ENCODE assay signal across 8 cellular contexts in the genomic region with DNA sequence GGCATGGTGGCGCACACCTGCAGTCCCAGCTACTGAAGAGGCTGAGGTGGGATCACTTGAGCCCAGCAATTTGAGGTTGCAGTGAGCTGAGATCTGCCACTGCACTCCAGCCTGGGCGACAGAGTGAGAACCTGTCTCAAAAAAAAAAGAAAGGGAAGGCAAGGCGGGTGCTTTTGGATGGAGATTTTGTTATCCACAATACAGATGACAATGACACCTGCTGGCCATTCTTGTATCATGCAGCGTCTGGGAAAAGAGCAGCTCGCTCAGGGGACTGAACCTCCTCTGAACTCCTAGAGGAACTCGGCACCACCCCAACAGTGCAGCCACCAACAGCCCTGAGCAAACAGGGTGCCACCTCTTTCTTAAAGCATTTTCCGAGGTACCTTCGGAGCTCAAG. TPM values are rescaled to one million over a fixed set of nuclear protein-coding genes. Genes with fewer than 3 reads are reported as not detected.
DNase-seq lines count a peak whose midpoint lies in the region; ATAC-seq and TF ChIP-seq lines count a peak whose summit lies in the region.

No MANE protein-coding gene starts in this region.

- H3K36me3 Mint-ChIP-seq in activated naive CD8-positive, alpha-beta T cell treated with anti-CD3 and anti-CD28 coated beads, Interleukin-2, amount 10 ng/mL, durations not matched to agents 7 days and 5 days: peaks cover 10% of the 10 kb centered on the region
- H3K36me3 Mint-ChIP-seq in activated naive CD8-positive, alpha-beta T cell treated with anti-CD3 and anti-CD28 coated beads for 36 hours: peaks cover 15% of the 10 kb centered on the region

- TF ChIP-seq EP300 in tibial nerve (IDR thresholded peaks at IDR 0.05): no peak

- H3K9me3 ChIP-seq in tibial nerve: peaks cover 0 to 1% (median 0%) of the 10 kb centered on the region in 4 donors

- ATAC-seq in activated naive CD8-positive, alpha-beta T cell treated with anti-CD3 and anti-CD28 coated beads, Interleukin-2, amount 10 ng/mL, durations not matched to agents 7 days and 5 days (ENCODE audit: low read depth): peak; percentile 39

- no peak overlapping the region for H3K27ac ChIP-seq in tibial nerve

- H3K27ac Mint-ChIP-seq in activated naive CD8-positive, alpha-beta T cell treated with anti-CD3 and anti-CD28 coated beads, Interleukin-2, amount 10 ng/mL, durations not matched to agents 7 days and 5 days: no peak overlapping the region
- H3K27ac Mint-ChIP-seq in activated naive CD8-positive, alpha-beta T cell treated with anti-CD3 and anti-CD28 coated beads for 36 hours: no peak overlapping the region

- H3K4me3 ChIP-seq in tibial nerve: no peak overlapping the region

- 56 to 57% methylated on average over 8 of the region's 8 CpGs for WGBS in tibial nerve, 2 donors

- H3K4me1 Mint-ChIP-seq in activated naive CD8-positive, alpha-beta T cell treated with anti-CD3 and anti-CD28 coated beads, Interleukin-2, amount 10 ng/mL, durations not matched to agents 7 days and 5 days: no peaks in the 10 kb centered on the region
- no peaks in the 10 kb centered on the region for H3K4me1 Mint-ChIP-seq in activated naive CD8-positive, alpha-beta T cell treated with anti-CD3 and anti-CD28 coated beads for 36 hours

- DNase-seq in activated naive CD8-positive, alpha-beta T cell treated with anti-CD3 and anti-CD28 coated beads, Interleukin-2, amount 10 ng/mL, durations not matched to agents 7 days and 5 days: no peak
- DNase-seq in activated naive CD8-positive, alpha-beta T cell treated with anti-CD3 and anti-CD28 coated beads for 36 hours: no peak
- peak; percentile 13 for DNase-seq in NCI-H146 treated with DMSO at 0.1 percent for 48 hours (lab: John Stamatoyannopoulos, UW; ENCODE audit: unreplicated experiment)
- peak; percentile 61 for DNase-seq in amniotic stem cell (lab: John Stamatoyannopoulos, UW)
- peak; percentile 60 for DNase-seq in iris pigment epithelial cell (ENCODE audit: low read depth)
- DNase-seq in tibial nerve (ENCODE audit: low spot score in 2 of 2): peak in 1 of 2 donors; percentile 68
- no peak for DNase-seq in COR-L47 (lab: John Stamatoyannopoulos, UW)
- DNase-seq in ecto neural progenitor cell (ENCODE audit: low spot score): no peak

- POLR2A ChIA-PET in activated naive CD8-positive, alpha-beta T cell treated with anti-CD3 and anti-CD28 coated beads, Interleukin-2, amount 10 ng/mL, durations not matched to agents 7 days and 5 days (lab: Charles Lee): interaction anchor here (0.6 kb wide), 1 partner anchor 216 kb away, joined by 9 read pairs; no protein-coding TSS in a partner anchor

- peak; percentile 29 to 60 (median 38) for TF ChIP-seq CTCF in tibial nerve (IDR thresholded peaks at IDR 0.05)

- peaks cover 0 to 84% (median 0%) of the 10 kb centered on the region in 3 donors for H3K36me3 ChIP-seq in tibial nerve

- no peaks in the 10 kb centered on the region for H3K27me3 ChIP-seq in tibial nerve

- H3K27me3 Mint-ChIP-seq in activated naive CD8-positive, alpha-beta T cell treated with anti-CD3 and anti-CD28 coated beads, Interleukin-2, amount 10 ng/mL, durations not matched to agents 7 days and 5 days: no peaks in the 10 kb centered on the region
- H3K27me3 Mint-ChIP-seq in activated naive CD8-positive, alpha-beta T cell treated with anti-CD3 and anti-CD28 coated beads for 36 hours: no peaks in the 10 kb centered on the region

- no peaks in the 10 kb centered on the region for H3K9me3 Mint-ChIP-seq in activated naive CD8-positive, alpha-beta T cell treated with anti-CD3 and anti-CD28 coated beads, Interleukin-2, amount 10 ng/mL, durations not matched to agents 7 days and 5 days
- no peaks in the 10 kb centered on the region for H3K9me3 Mint-ChIP-seq in activated naive CD8-positive, alpha-beta T cell treated with anti-CD3 and anti-CD28 coated beads for 36 hours

- H3K4me3 Mint-ChIP-seq in activated naive CD8-positive, alpha-beta T cell treated with anti-CD3 and anti-CD28 coated beads, Interleukin-2, amount 10 ng/mL, durations not matched to agents 7 days and 5 days: no peak overlapping the region
- H3K4me3 Mint-ChIP-seq in activated naive CD8-positive, alpha-beta T cell treated with anti-CD3 and anti-CD28 coated beads for 36 hours: no peak overlapping the region

- no peaks in the 10 kb centered on the region for H3K4me1 ChIP-seq in tibial nerve

- no peak for TF ChIP-seq POLR2A in tibial nerve (IDR thresholded peaks at IDR 0.05)

RNA-seq across cellular contexts. Expression of gene HAUS8, which starts 22.8 kb away (rescaled TPM):
- 10 to 100 TPM; 50.7 to 51.7 TPM for total RNA-seq in activated naive CD8-positive, alpha-beta T cell treated with anti-CD3 and anti-CD28 coated beads, Interleukin-2, amount 10 ng/mL, durations not matched to agents 7 days and 5 days
- total RNA-seq in activated naive CD8-positive, alpha-beta T cell treated with anti-CD3 and anti-CD28 coated beads for 36 hours: 10 to 100 TPM; 43.1 to 46.0 TPM
- total RNA-seq in tibial nerve: 10 to 100 TPM in 1 of 4 donors, 1 to 10 TPM in 3; 2.6 to 11.6 (median 4.3) TPM

RNA-seq across cellular contexts. Expression of gene MYO9B, which starts 23.1 kb away (rescaled TPM):
- total RNA-seq in activated naive CD8-positive, alpha-beta T cell treated with anti-CD3 and anti-CD28 coated beads, Interleukin-2, amount 10 ng/mL, durations not matched to agents 7 days and 5 days: 100 to 1,000 TPM; 275 to 285 TPM
- 10 to 100 TPM; 84.3 to 86.9 TPM for total RNA-seq in activated naive CD8-positive, alpha-beta T cell treated with anti-CD3 and anti-CD28 coated beads for 36 hours
- total RNA-seq in tibial nerve: 100 to 1,000 TPM in 3 of 4 donors, 10 to 100 TPM in 1; 61.7 to 201 (median 115) TPM

RNA-seq across cellular contexts. Expression of gene CPAMD8, which starts 25.8 kb away (rescaled TPM):
- under 1 TPM; 0.42 to 0.68 TPM for total RNA-seq in activated naive CD8-positive, alpha-beta T cell treated with anti-CD3 and anti-CD28 coated beads, Interleukin-2, amount 10 ng/mL, durations not matched to agents 7 days and 5 days
- total RNA-seq in activated naive CD8-positive, alpha-beta T cell treated with anti-CD3 and anti-CD28 coated beads for 36 hours: under 1 TPM; 0.41 to 0.42 TPM
- total RNA-seq in tibial nerve: 10 to 100 TPM in 3 of 4 donors, 1 to 10 TPM in 1; 9.8 to 26.3 (median 14.4) TPM

Comparison
In these comparisons a context has a peak if more than half of its experiments do, and no peak if none do; other contexts are left out.
1. DNase-seq: peak in NCI-H146 treated with DMSO at 0.1 percent for 48 hours (single experiment), amniotic stem cell (single experiment) and iris pigment epithelial cell (single experiment); none in activated naive CD8-positive, alpha-beta T cell treated with anti-CD3 and anti-CD28 coated beads, Interleukin-2, amount 10 ng/mL, durations not matched to agents 7 days and 5 days (single experiment), activated naive CD8-positive, alpha-beta T cell treated with anti-CD3 and anti-CD28 coated beads for 36 hours (single experiment), COR-L47 (single experiment) and ecto neural progenitor cell (single experiment).
2. RNA of gene CPAMD8, which starts 25.8 kb away (total RNA-seq): 9.8 to 26.3 TPM in tibial nerve; 0.42 to 0.68 TPM in activated naive CD8-positive, alpha-beta T cell treated with anti-CD3 and anti-CD28 coated beads, Interleukin-2, amount 10 ng/mL, durations not matched to agents 7 days and 5 days and 0.41 to 0.42 TPM in activated naive CD8-positive, alpha-beta T cell treated with anti-CD3 and anti-CD28 coated beads for 36 hours; every median in the first group is over 4 times any median in the second.